10 cellular contexts compared by ENCODE assay signal in the genomic region with DNA sequence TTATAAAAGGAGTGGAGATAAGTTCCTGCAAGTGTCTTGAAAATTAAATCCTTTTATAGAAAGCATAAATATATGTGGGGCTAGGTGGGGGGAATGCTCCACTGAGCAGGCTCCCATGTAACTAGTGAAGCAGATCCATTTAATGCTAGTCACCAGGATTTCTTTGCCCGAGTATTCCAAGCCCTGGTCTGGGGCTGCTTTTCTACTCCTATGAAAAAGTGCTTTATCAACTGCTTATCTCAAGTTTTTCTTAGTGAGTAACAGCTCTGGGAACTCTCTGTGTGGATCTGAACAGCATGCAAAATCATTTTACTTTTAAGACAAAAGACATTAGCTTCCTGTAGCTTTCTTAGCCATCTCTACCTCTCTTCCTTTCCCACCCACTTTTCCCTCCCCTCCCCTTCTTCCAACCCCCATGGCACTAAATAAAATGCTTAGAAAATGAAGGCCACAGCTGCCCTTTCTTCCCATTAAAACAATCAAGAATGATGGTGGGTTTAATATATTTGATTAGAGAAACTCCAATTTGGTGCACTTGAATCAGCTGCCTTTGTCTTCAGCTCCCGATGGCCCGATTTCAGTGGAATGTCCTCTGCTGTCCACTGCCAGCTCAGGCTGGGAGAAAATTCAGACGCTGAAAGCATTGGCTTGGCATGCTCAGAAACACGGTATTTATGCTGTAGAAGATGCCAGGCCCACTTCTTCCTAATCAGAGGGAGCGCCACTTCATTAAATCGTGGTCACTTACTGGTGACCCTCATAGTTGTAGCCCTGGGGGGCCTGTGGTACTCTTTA.
DNase-seq lines count a peak whose midpoint lies in the region; TF ChIP-seq lines count a peak whose summit lies in the region.
"Had no signal": no experiment of that assay in that cellular context is flagged by ENCODE, and none has a peak within 500 bp of the region (broad histone marks: within the 10 kb centered on the region; RNA-seq: fewer than 3 reads in every experiment).

No MANE protein-coding gene starts in this region.

- H3K4me3 Mint-ChIP-seq in activated T-helper 1 cell treated with anti-CD3 and anti-CD28 coated beads, Interleukin-12 subunit alpha, Interleukin-12 subunit beta, Interleukin-2, Interleukin-4 antibody, amounts not matched to agents 30 ng/mL and 10 ng/mL and 1 ng/mL, durations not matched to agents 14 hours and 24 hours and 36 hours, result no peak overlapping the region

- TF ChIP-seq POLR2A in sigmoid colon (IDR thresholded peaks at IDR 0.05), result no peak

- H3K36me3 ChIP-seq in left ventricle myocardium inferior, result no peaks in the 10 kb centered on the region
- no peaks in the 10 kb centered on the region for H3K36me3 ChIP-seq in sigmoid colon

- no peak overlapping the region for H3K27ac Mint-ChIP-seq in activated T-helper 1 cell treated with anti-CD3 and anti-CD28 coated beads, Interleukin-12 subunit alpha, Interleukin-12 subunit beta, Interleukin-2, Interleukin-4 antibody, amounts not matched to agents 30 ng/mL and 10 ng/mL and 1 ng/mL, durations not matched to agents 14 hours and 24 hours and 36 hours

- 76 to 80% methylated on average over 7 of the region's 7 CpGs for WGBS in sigmoid colon, 2 donors

- no peak for TF ChIP-seq CTCF in left ventricle myocardium inferior (IDR thresholded peaks at IDR 0.05; ENCODE audit: borderline replicate concordance)
- no peak for TF ChIP-seq CTCF in sigmoid colon (IDR thresholded peaks at IDR 0.05)

- H3K4me3 ChIP-seq in left ventricle myocardium inferior, result no peak overlapping the region
- no peak overlapping the region for H3K4me3 ChIP-seq in sigmoid colon

- no peaks in the 10 kb centered on the region for H3K36me3 Mint-ChIP-seq in activated T-helper 1 cell treated with anti-CD3 and anti-CD28 coated beads, Interleukin-12 subunit alpha, Interleukin-12 subunit beta, Interleukin-2, Interleukin-4 antibody, amounts not matched to agents 30 ng/mL and 10 ng/mL and 1 ng/mL, durations not matched to agents 14 hours and 24 hours and 36 hours (ENCODE audit: low read depth)

- H3K9me3 ChIP-seq in left ventricle myocardium inferior (replicated peaks) (no peaks in the 10 kb centered on the region), sigmoid colon (no peaks in the 10 kb centered on the region)

- H3K27me3 ChIP-seq in left ventricle myocardium inferior (ENCODE audit: low read depth), result no peaks in the 10 kb centered on the region
- H3K27me3 ChIP-seq in sigmoid colon, result no peaks in the 10 kb centered on the region

- intact Hi-C loops in left ventricle myocardium inferior (cut with micrococcal nuclease) (no loop called here), sigmoid colon (cut with DNase I) (loop anchor here (5.0 to 10.0 kb wide), 2 partner anchors 117 to 476 kb away; a partner anchor contains a TSS)
- intact Hi-C loops in activated T-helper 1 cell treated with anti-CD3 and anti-CD28 coated beads, Interleukin-12 subunit alpha, Interleukin-12 subunit beta, Interleukin-2, Interleukin-4 antibody, amounts not matched to agents 30 ng/mL and 10 ng/mL and 1 ng/mL, durations not matched to agents 14 hours and 24 hours and 36 hours (cut with micrococcal nuclease), result loop anchor here (2.0 kb wide), 1 partner anchor 15 kb away; no protein-coding TSS in a partner anchor

- no peaks in the 10 kb centered on the region for H3K9me3 Mint-ChIP-seq in activated T-helper 1 cell treated with anti-CD3 and anti-CD28 coated beads, Interleukin-12 subunit alpha, Interleukin-12 subunit beta, Interleukin-2, Interleukin-4 antibody, amounts not matched to agents 30 ng/mL and 10 ng/mL and 1 ng/mL, durations not matched to agents 14 hours and 24 hours and 36 hours

- H3K27ac ChIP-seq in left ventricle myocardium inferior (replicated peaks), result peak overlapping the region; percentile 85
- peak overlapping the region; percentile 69 to 79 (median 72) for H3K27ac ChIP-seq in sigmoid colon

- H3K27me3 Mint-ChIP-seq in activated T-helper 1 cell treated with anti-CD3 and anti-CD28 coated beads, Interleukin-12 subunit alpha, Interleukin-12 subunit beta, Interleukin-2, Interleukin-4 antibody, amounts not matched to agents 30 ng/mL and 10 ng/mL and 1 ng/mL, durations not matched to agents 14 hours and 24 hours and 36 hours (ENCODE audit: insufficient read depth), result no peaks in the 10 kb centered on the region

- H3K4me1 Mint-ChIP-seq in activated T-helper 1 cell treated with anti-CD3 and anti-CD28 coated beads, Interleukin-12 subunit alpha, Interleukin-12 subunit beta, Interleukin-2, Interleukin-4 antibody, amounts not matched to agents 30 ng/mL and 10 ng/mL and 1 ng/mL, durations not matched to agents 14 hours and 24 hours and 36 hours (ENCODE audit: low read depth), result peaks cover 61% of the 10 kb centered on the region

- TF ChIP-seq EP300 in sigmoid colon (IDR thresholded peaks at IDR 0.05), result no peak

- DNase-seq in EH (ENCODE audit: low read depth), result peak; percentile 23
- peak in 31 of 56 donors; percentile 3 to 51 (median 21) for DNase-seq in amygdala (lab: John Stamatoyannopoulos, UW)
- DNase-seq in left ventricle myocardium inferior, result no peak
- DNase-seq in sigmoid colon, result no peak
- DNase-seq in NCI-H1105 treated with DMSO at 0.1 percent for 48 hours (lab: John Stamatoyannopoulos, UW), result no peak
- DNase-seq in stimulated activated naive CD4-positive, alpha-beta T cell treated with Interleukin-2 at 50 U/mL for 16 hours (lab: John Stamatoyannopoulos, UW), result no peak
- no peak for DNase-seq in activated T-helper 1 cell treated with anti-CD3 and anti-CD28 coated beads, Interleukin-12 subunit alpha, Interleukin-12 subunit beta, Interleukin-2, Interleukin-4 antibody, amounts not matched to agents 30 ng/mL and 10 ng/mL and 1 ng/mL, durations not matched to agents 14 hours and 24 hours and 36 hours (ENCODE audit: low spot score)
- DNase-seq in NCI-H187 (lab: John Stamatoyannopoulos, UW), result no peak
- DNase-seq: glutamatergic neuron, NCI-H2227 treated with DMSO at 0.1 percent for 48 hours had no signal

- H3K4me1 ChIP-seq in left ventricle myocardium inferior (peaks cover 44% of the 10 kb centered on the region), sigmoid colon (peaks cover 0 to 68% (median 58%) of the 10 kb centered on the region in 4 donors)

Comparison
In these comparisons a context has a peak if more than half of its experiments do, and no peak if none do; other contexts are left out.
1. DNase-seq: peak in EH (single experiment) and amygdala (31 of 56); none in left ventricle myocardium inferior (single experiment), sigmoid colon (single experiment), NCI-H1105 treated with DMSO at 0.1 percent for 48 hours (single experiment), stimulated activated naive CD4-positive, alpha-beta T cell treated with Interleukin-2 at 50 U/mL for 16 hours (single experiment), activated T-helper 1 cell treated with anti-CD3 and anti-CD28 coated beads, Interleukin-12 subunit alpha, Interleukin-12 subunit beta, Interleukin-2, Interleukin-4 antibody, amounts not matched to agents 30 ng/mL and 10 ng/mL and 1 ng/mL, durations not matched to agents 14 hours and 24 hours and 36 hours (single experiment) and NCI-H187 (0 of 2).